1 cellular context compared by ENCODE assay signal in the genomic region with DNA sequence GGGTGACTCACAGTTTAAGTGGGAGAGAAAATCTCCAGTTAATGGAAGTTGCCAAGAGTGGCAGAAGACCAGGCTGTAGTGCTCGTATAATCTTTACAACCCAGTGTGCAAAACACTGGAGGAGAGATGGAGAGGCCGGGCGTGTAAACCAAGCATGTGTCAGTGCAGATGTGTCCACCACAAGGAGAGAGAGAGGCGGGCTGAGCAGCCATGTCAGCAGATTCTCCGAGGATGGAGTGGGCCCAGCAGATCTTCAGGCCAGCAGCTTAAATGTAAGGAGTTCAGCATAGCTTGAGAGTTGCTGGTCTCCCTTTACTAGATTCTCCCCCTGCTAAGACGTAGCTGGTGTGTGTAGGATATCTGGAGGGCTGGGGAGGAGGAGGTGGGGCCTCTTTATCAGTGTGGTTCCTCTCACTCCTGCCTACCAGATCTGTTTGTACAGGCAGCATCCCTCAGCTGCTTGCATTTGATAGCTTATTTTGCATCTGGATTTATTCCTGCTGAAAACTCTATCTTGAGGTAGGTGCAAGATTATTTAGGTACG.
A peak's percentile ranks its signal among the peaks of the same experiment; 100 is the strongest.
TF ChIP-seq lines count a peak whose summit lies in the region.

No MANE protein-coding gene starts in this region.

TF ChIP-seq in K562, 482 proteins besides CTCF, POLR2A, EP300 and RAD21 (continued from another document):
- TF ChIP-seq, protein P1, sequence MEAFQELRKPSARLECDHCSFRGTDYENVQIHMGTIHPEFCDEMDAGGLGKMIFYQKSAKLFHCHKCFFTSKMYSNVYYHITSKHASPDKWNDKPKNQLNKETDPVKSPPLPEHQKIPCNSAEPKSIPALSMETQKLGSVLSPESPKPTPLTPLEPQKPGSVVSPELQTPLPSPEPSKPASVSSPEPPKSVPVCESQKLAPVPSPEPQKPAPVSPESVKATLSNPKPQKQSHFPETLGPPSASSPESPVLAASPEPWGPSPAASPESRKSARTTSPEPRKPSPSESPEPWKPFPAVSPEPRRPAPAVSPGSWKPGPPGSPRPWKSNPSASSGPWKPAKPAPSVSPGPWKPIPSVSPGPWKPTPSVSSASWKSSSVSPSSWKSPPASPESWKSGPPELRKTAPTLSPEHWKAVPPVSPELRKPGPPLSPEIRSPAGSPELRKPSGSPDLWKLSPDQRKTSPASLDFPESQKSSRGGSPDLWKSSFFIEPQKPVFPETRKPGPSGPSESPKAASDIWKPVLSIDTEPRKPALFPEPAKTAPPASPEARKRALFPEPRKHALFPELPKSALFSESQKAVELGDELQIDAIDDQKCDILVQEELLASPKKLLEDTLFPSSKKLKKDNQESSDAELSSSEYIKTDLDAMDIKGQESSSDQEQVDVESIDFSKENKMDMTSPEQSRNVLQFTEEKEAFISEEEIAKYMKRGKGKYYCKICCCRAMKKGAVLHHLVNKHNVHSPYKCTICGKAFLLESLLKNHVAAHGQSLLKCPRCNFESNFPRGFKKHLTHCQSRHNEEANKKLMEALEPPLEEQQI (IDR thresholded peaks at IDR 0.05) = peak; percentile 79
- TF ChIP-seq TGIF2 (CRISPR knock-in tag; IDR thresholded peaks at IDR 0.05) = no peak
- no peak for TF ChIP-seq KAT7 (CRISPR knock-in tag; IDR thresholded peaks at IDR 0.05; ENCODE audit: borderline replicate concordance)
- no peak for TF ChIP-seq SNIP1 (IDR thresholded peaks at IDR 0.05; ENCODE audit: low read depth)
- no peak for TF ChIP-seq THRAP3 (IDR thresholded peaks at IDR 0.05; ENCODE audit: borderline replicate concordance)
- TF ChIP-seq ZNF124 (CRISPR knock-in tag; IDR thresholded peaks at IDR 0.05) = no peak
TF ChIP-seq in K562: peak in this region for 81.
